Comparison of ENCODE assay signal across 8 cellular contexts in genomic region chr13:40789275-40790231, GRCh38. TPM values are rescaled to one million over a fixed set of nuclear protein-coding genes. Genes with fewer than 3 reads are reported as not detected.
DNase-seq lines count a peak whose midpoint lies in the region; ATAC-seq and TF ChIP-seq lines count a peak whose summit lies in the region.

Gene SLC25A15, plus strand, starts transcription at chr13:40789611. Its CDS starts 3,616 bp downstream, at chr13:40793227.

- H3K36me3 Mint-ChIP-seq in IgD-negative memory B cell = no peaks in the 10 kb centered on the region
- H3K36me3 Mint-ChIP-seq in activated naive CD4-positive, alpha-beta T cell treated with anti-CD3 and anti-CD28 coated beads, Interleukin-2, amount 10 ng/mL, durations not matched to agents 7 days and 5 days = no peaks in the 10 kb centered on the region

- DNase-seq in SK-N-DZ (ENCODE audit: low spot score) (peak; percentile 77), globus pallidus (ENCODE audit: low spot score) (peak; percentile 46), occipital lobe (lab: John Stamatoyannopoulos, UW) (peak; percentile 54), thoracic aorta (ENCODE audit: low spot score) (no peak)
- peak; percentile 80 for DNase-seq in activated naive CD4-positive, alpha-beta T cell treated with anti-CD3 and anti-CD28 coated beads, Interleukin-2, amount 10 ng/mL, durations not matched to agents 7 days and 5 days

- H3K9me3 Mint-ChIP-seq in IgD-negative memory B cell = no peaks in the 10 kb centered on the region
- H3K9me3 Mint-ChIP-seq in activated naive CD4-positive, alpha-beta T cell treated with anti-CD3 and anti-CD28 coated beads, Interleukin-2, amount 10 ng/mL, durations not matched to agents 7 days and 5 days = no peaks in the 10 kb centered on the region

- ATAC-seq in GM21529 (IDR thresholded peaks at IDR 0.05; ENCODE audit: unreplicated experiment) (peak; percentile 82), thoracic aorta (ENCODE audit: insufficient number of reproducible peaks, low FRiP score, low read depth) (peak; percentile 53)

- peak within 1 kb of the TSS; percentile 79 to 97 (median 90) for H3K4me3 Mint-ChIP-seq in IgD-negative memory B cell
- H3K4me3 Mint-ChIP-seq in activated naive CD4-positive, alpha-beta T cell treated with anti-CD3 and anti-CD28 coated beads, Interleukin-2, amount 10 ng/mL, durations not matched to agents 7 days and 5 days = peak within 1 kb of the TSS; percentile 76

- peaks cover 5 to 14% (median 8%) of the 10 kb centered on the region in 3 donors for H3K4me1 Mint-ChIP-seq in IgD-negative memory B cell
- H3K4me1 Mint-ChIP-seq in activated naive CD4-positive, alpha-beta T cell treated with anti-CD3 and anti-CD28 coated beads, Interleukin-2, amount 10 ng/mL, durations not matched to agents 7 days and 5 days = peaks cover 35% of the 10 kb centered on the region

- peak within 1 kb of the TSS; percentile 70 to 89 for H3K27ac ChIP-seq in thoracic aorta

- no peaks in the 10 kb centered on the region for H3K27me3 ChIP-seq in thoracic aorta (replicated peaks; ENCODE audit: insufficient read depth)

- H3K4me3 ChIP-seq in thoracic aorta = peak within 1 kb of the TSS; percentile 89

- no peaks in the 10 kb centered on the region for H3K36me3 ChIP-seq in ES-I3 (ENCODE audit: insufficient read depth, low read length)
- no peaks in the 10 kb centered on the region for H3K36me3 ChIP-seq in thoracic aorta

- no peaks in the 10 kb centered on the region for H3K9me3 ChIP-seq in ES-I3 (ENCODE audit: control insufficient read depth, insufficient read depth, low read length)
- H3K9me3 ChIP-seq in thoracic aorta = no peaks in the 10 kb centered on the region

- H3K27ac Mint-ChIP-seq in IgD-negative memory B cell = peak within 1 kb of the TSS; percentile 74 to 91 (median 88)
- H3K27ac Mint-ChIP-seq in activated naive CD4-positive, alpha-beta T cell treated with anti-CD3 and anti-CD28 coated beads, Interleukin-2, amount 10 ng/mL, durations not matched to agents 7 days and 5 days = peak within 1 kb of the TSS; percentile 60

- CTCF ChIA-PET in activated naive CD4-positive, alpha-beta T cell treated with anti-CD3 and anti-CD28 coated beads, Interleukin-2, amount 10 ng/mL, durations not matched to agents 7 days and 5 days (lab: Charles Lee) = interaction anchor here (1.0 to 2.8 kb wide), 2 partner anchors 13 to 240 kb away, joined by 5 to 15 read pairs; no protein-coding TSS in a partner anchor

- TF ChIP-seq CTCF in thoracic aorta (IDR thresholded peaks at IDR 0.05) = no peak

- peak within 1 kb of the TSS; percentile 75 for H3K9ac ChIP-seq in ES-I3 (ENCODE audit: low read depth, low read length)

- H3K27me3 Mint-ChIP-seq in IgD-negative memory B cell = no peaks in the 10 kb centered on the region
- no peaks in the 10 kb centered on the region for H3K27me3 Mint-ChIP-seq in activated naive CD4-positive, alpha-beta T cell treated with anti-CD3 and anti-CD28 coated beads, Interleukin-2, amount 10 ng/mL, durations not matched to agents 7 days and 5 days

- H3K4me1 ChIP-seq in ES-I3 (ENCODE audit: insufficient read depth, low read length) (no peaks in the 10 kb centered on the region; the same call in 1 of the 2 replicates), thoracic aorta (ENCODE audit: control insufficient read depth in 1 of 2, low read depth in 2 of 2) (peaks cover 4 to 11% of the 10 kb centered on the region in 2 donors)

RNA-seq across cellular contexts. Expression of gene SLC25A15, which starts in this region (rescaled TPM):
- polyA plus RNA-seq in IgD-negative memory B cell = 2.0 TPM
- polyA plus RNA-seq in SK-N-DZ (2014; cell fraction: cytosol; rRNA removed) = 32.2 and 44.3 TPM in 2 replicates
- polyA plus RNA-seq in SK-N-DZ (2014; cell fraction: nucleus; rRNA removed) = 19.6 and 26.7 TPM in 2 replicates
- total RNA-seq in occipital lobe (21.1 TPM), thoracic aorta (10 to 100 TPM in 1 of 2 donors, 1 to 10 TPM in 1; 7.7 to 12.6 TPM)
